13 cellular contexts compared by ENCODE assay signal in the genomic region with DNA sequence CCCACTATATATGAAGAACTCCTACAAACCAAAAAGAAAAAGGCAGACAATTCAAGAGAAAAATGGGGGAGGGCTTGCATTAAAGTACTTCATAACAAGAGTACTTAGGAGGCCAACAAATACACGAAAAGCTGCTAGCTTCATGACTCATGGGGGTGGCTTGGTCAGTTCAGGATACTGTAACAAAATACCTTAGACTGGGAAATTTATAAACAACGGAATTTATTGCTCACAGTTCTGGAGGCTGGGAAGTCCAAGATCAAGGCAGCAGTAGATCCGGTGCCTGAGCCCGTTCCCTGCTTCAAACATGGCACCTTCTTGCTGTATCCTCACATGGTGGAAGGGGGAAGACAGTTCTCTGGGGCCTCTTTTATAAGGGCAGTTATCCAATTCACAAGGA.
A peak's percentile ranks its signal among the peaks of the same experiment; 100 is the strongest.
DNase-seq lines count a peak whose midpoint lies in the region; ATAC-seq, FAIRE-seq and TF ChIP-seq lines count a peak whose summit lies in the region.
"Had no signal": no experiment of that assay in that cellular context is flagged by ENCODE, and none has a peak within 500 bp of the region (broad histone marks: within the 10 kb centered on the region; RNA-seq: fewer than 3 reads in every experiment).

No MANE protein-coding gene starts in this region.

- WGBS in HepG2 (ENCODE audit: low lambda C conversion rate) = 66% methylated on average over 3 of the region's 4 CpGs
- WGBS in right lobe of liver (ENCODE audit: insufficient coverage, low coverage, low lambda C conversion rate, missing lambda C conversion rate) = 92% methylated on average over 4 of the region's 4 CpGs

- H4K20me1 ChIP-seq in HepG2 (ENCODE audit: insufficient read depth, low read length) = no peaks in the 10 kb centered on the region

- H3K9me3 Mint-ChIP-seq in stimulated activated effector memory CD8-positive, alpha-beta T cell treated with anti-CD3 and anti-CD28 coated beads, Interleukin-12 subunit alpha, Interleukin-12 subunit beta, amount 100 ng/mL, for 72 hours = peaks cover 8% of the 10 kb centered on the region

- in situ Hi-C loops in HepG2 (cut with HindIII; ENCODE audit: extremely low pct_ligation_motif_present, low pct_unique_long_range_greater_than_20kb) = no loop called here

- no peak overlapping the region for H3K4me2 ChIP-seq in HepG2 (ENCODE audit: low read depth, low read length)

- no peak overlapping the region for H2AFZ ChIP-seq in HepG2 (ENCODE audit: low read length)

- POLR2A ChIA-PET in HepG2 (lab: Yijun Ruan, JAX) = interaction anchor here (5.1 kb wide), 1 partner anchor 12 kb away, joined by 33 read pairs; no protein-coding TSS in a partner anchor

- H3K27me3 ChIP-seq in HepG2 (ENCODE audit: control insufficient read depth in 1 of 2, insufficient read depth in 2 of 2, low read length in 2 of 2) (no peaks in the 10 kb centered on the region), right lobe of liver (no peaks in the 10 kb centered on the region), adipocyte (replicated peaks; ENCODE audit: control insufficient read depth, insufficient read depth, low read length) (no peaks in the 10 kb centered on the region)
- H3K27me3 ChIP-seq: neutrophil had no signal

- peaks cover 5% of the 10 kb centered on the region for H3K4me1 Mint-ChIP-seq in stimulated activated effector memory CD8-positive, alpha-beta T cell treated with anti-CD3 and anti-CD28 coated beads, Interleukin-12 subunit alpha, Interleukin-12 subunit beta, amount 100 ng/mL, for 72 hours

- peaks cover 33% of the 10 kb centered on the region for H3K4me1 ChIP-seq in HepG2 (ENCODE audit: insufficient read depth, low read length)
- peaks cover 0 to 17% (median 7%) of the 10 kb centered on the region in 4 donors for H3K4me1 ChIP-seq in right lobe of liver
- peaks cover 12% of the 10 kb centered on the region for H3K4me1 ChIP-seq in adipocyte (ENCODE audit: control insufficient read depth, insufficient read depth, low read length)

- peaks cover 13% of the 10 kb centered on the region for H3K36me3 Mint-ChIP-seq in stimulated activated effector memory CD8-positive, alpha-beta T cell treated with anti-CD3 and anti-CD28 coated beads, Interleukin-12 subunit alpha, Interleukin-12 subunit beta, amount 100 ng/mL, for 72 hours

- no peak for TF ChIP-seq RAD21 in HepG2 (CRISPR knock-in tag; IDR thresholded peaks at IDR 0.05)

- CTCF ChIA-PET in HepG2 (lab: Yijun Ruan, JAX; ENCODE audit: low intra/inter-chr PET ratio, low total read pairs) = no interaction called here

- DNase-seq in HepG2 (ENCODE audit: low spot score) (no peak), right lobe of liver (no peak), adipocyte (ENCODE audit: low read depth) (peak; percentile 70), fibroblast of the aortic adventitia (ENCODE audit: low read depth) (peak; percentile 89)
- no peak for DNase-seq in stimulated activated CD8-positive, alpha-beta memory T cell treated with anti-CD3 and anti-CD28 coated beads, Interleukin-4, amount 100 ng/mL, for 48 hours
- DNase-seq in activated CD4-positive, alpha-beta T cell treated with anti-CD3 and anti-CD28 coated beads, Interleukin-2, amount 50 U/mL, for 48 hours = no peak
- DNase-seq in stimulated activated effector memory CD8-positive, alpha-beta T cell treated with anti-CD3 and anti-CD28 coated beads, Interleukin-12 subunit alpha, Interleukin-12 subunit beta, amount 100 ng/mL, for 72 hours (ENCODE audit: low spot score in 2 of 2) = no peak
- DNase-seq: activated CD4-positive, alpha-beta T cell treated with anti-CD3 and anti-CD28 coated beads for 48 hours; DMS 273 treated with DMSO at 0.1 percent for 48 hours; mesendoderm; stimulated activated CD4-positive, alpha-beta T cell treated with anti-CD3 and anti-CD28 coated beads, Interleukin-15, amount 100 ng/mL, for 24 hours had no signal

- H3K36me3 ChIP-seq in HepG2 (replicated peaks in 1 of 2; ENCODE audit: control insufficient read depth in 1 of 2, insufficient read depth in 2 of 2, low read length in 2 of 2) (no peaks in the 10 kb centered on the region), right lobe of liver (peaks cover 0 to 8% (median 0%) of the 10 kb centered on the region in 4 donors), adipocyte (ENCODE audit: control insufficient read depth, insufficient read depth, low read length, severe bottlenecking) (no peaks in the 10 kb centered on the region)
- H3K36me3 ChIP-seq: neutrophil had no signal

- intact Hi-C loops in HepG2 (cut with micrococcal nuclease; ENCODE audit: unreplicated experiment) = no loop called here
- intact Hi-C loops in right lobe of liver (cut with DNase I) = loop anchor here in 1 of 2 donors (10.0 kb wide), 2 partner anchors 45 to 95 kb away; no protein-coding TSS in a partner anchor

- no peak overlapping the region for H3K27ac Mint-ChIP-seq in stimulated activated effector memory CD8-positive, alpha-beta T cell treated with anti-CD3 and anti-CD28 coated beads, Interleukin-12 subunit alpha, Interleukin-12 subunit beta, amount 100 ng/mL, for 72 hours

- H3K9me3 ChIP-seq in HepG2 (ENCODE audit: low read length) (peaks cover 15% of the 10 kb centered on the region), right lobe of liver (no peaks in the 10 kb centered on the region), adipocyte (ENCODE audit: control insufficient read depth, low read length) (peaks cover 47% of the 10 kb centered on the region)

- TF ChIP-seq EP300 in HepG2 (IDR thresholded peaks at IDR 0.05; ENCODE audit: low read depth in 2 of 2, low read length in 2 of 2) (no peak), HepG2 (CRISPR knock-in tag; IDR thresholded peaks at IDR 0.05; ENCODE audit: borderline replicate concordance) (no peak)

- no peak overlapping the region for H3K9ac ChIP-seq in HepG2 (ENCODE audit: insufficient read depth, low read depth, low read length)
- no peak overlapping the region for H3K9ac ChIP-seq in adipocyte (ENCODE audit: low read length)

- H3K79me2 ChIP-seq in HepG2 (ENCODE audit: insufficient read depth, low read length) = no peaks in the 10 kb centered on the region

- TF ChIP-seq CTCF in HepG2 (CRISPR knock-in tag; IDR thresholded peaks at IDR 0.05) = no peak
- TF ChIP-seq CTCF in right lobe of liver (IDR thresholded peaks at IDR 0.05) = no peak
- TF ChIP-seq CTCF in fibroblast of the aortic adventitia (IDR thresholded peaks at IDR 0.05; ENCODE audit: insufficient read depth, low read length) = no peak

- TF ChIP-seq POLR2A in HepG2 (IDR thresholded peaks at IDR 0.05; ENCODE audit: insufficient read depth in 1 of 2, low read depth in 2 of 2, low read length in 2 of 2) (no peak), right lobe of liver (IDR thresholded peaks at IDR 0.05) (no peak)

- no peak overlapping the region for H3K4me3 Mint-ChIP-seq in stimulated activated effector memory CD8-positive, alpha-beta T cell treated with anti-CD3 and anti-CD28 coated beads, Interleukin-12 subunit alpha, Interleukin-12 subunit beta, amount 100 ng/mL, for 72 hours

- BruUV-seq in HepG2 (replicated peaks; lab: Mats Ljungman, UMichigan) = no TSS peak

- no peak overlapping the region for H3K27ac ChIP-seq in HepG2 (ENCODE audit: extremely low read length, insufficient read depth, low read length)
- H3K27ac ChIP-seq in right lobe of liver = no peak overlapping the region
- H3K27ac ChIP-seq: neutrophil had no signal

- H3K4me3 ChIP-seq in HepG2 (replicated peaks in 1 of 3; ENCODE audit: insufficient read depth in 1 of 3, low read depth in 2 of 3, low read length in 3 of 3) = no peak overlapping the region
- H3K4me3 ChIP-seq in right lobe of liver = no peak overlapping the region
- no peak overlapping the region for H3K4me3 ChIP-seq in adipocyte (ENCODE audit: low read length)
- H3K4me3 ChIP-seq in fibroblast of the aortic adventitia (ENCODE audit: low read depth, low read length) = no peak overlapping the region

- no peak for FAIRE-seq in HepG2 (lab: Jason Lieb, UNC)

- ATAC-seq in HepG2 (no peak), right lobe of liver (no peak), GM21390 (IDR thresholded peaks at IDR 0.05; ENCODE audit: unreplicated experiment) (no peak)
- no peak for ATAC-seq in stimulated activated effector memory CD8-positive, alpha-beta T cell treated with anti-CD3 and anti-CD28 coated beads, Interleukin-12 subunit alpha, Interleukin-12 subunit beta, amount 100 ng/mL, for 72 hours

TF ChIP-seq in HepG2, 621 proteins besides CTCF, POLR2A, EP300 and RAD21:
- TF ChIP-seq ZNF564 (CRISPR knock-in tag; IDR thresholded peaks at IDR 0.05) = peak; percentile 93; the same call in 1 of the 2 replicates
- TF ChIP-seq ZSCAN22 (CRISPR knock-in tag; IDR thresholded peaks at IDR 0.05) = no peak
- TF ChIP-seq MZF1 (CRISPR knock-in tag; IDR thresholded peaks at IDR 0.05; ENCODE audit: borderline replicate concordance) = no peak
- TF ChIP-seq, protein P1, sequence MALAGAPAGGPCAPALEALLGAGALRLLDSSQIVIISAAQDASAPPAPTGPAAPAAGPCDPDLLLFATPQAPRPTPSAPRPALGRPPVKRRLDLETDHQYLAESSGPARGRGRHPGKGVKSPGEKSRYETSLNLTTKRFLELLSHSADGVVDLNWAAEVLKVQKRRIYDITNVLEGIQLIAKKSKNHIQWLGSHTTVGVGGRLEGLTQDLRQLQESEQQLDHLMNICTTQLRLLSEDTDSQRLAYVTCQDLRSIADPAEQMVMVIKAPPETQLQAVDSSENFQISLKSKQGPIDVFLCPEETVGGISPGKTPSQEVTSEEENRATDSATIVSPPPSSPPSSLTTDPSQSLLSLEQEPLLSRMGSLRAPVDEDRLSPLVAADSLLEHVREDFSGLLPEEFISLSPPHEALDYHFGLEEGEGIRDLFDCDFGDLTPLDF (CRISPR knock-in tag; IDR thresholded peaks at IDR 0.05) = no peak

Comparison
In these comparisons a context has a peak if more than half of its experiments do, and no peak if none do; other contexts are left out.
1. DNase-seq: peak in adipocyte (single experiment) and fibroblast of the aortic adventitia (single experiment); none in HepG2 (single experiment), right lobe of liver (0 of 3), stimulated activated CD8-positive, alpha-beta memory T cell treated with anti-CD3 and anti-CD28 coated beads, Interleukin-4, amount 100 ng/mL, for 48 hours (single experiment), activated CD4-positive, alpha-beta T cell treated with anti-CD3 and anti-CD28 coated beads, Interleukin-2, amount 50 U/mL, for 48 hours (0 of 2) and stimulated activated effector memory CD8-positive, alpha-beta T cell treated with anti-CD3 and anti-CD28 coated beads, Interleukin-12 subunit alpha, Interleukin-12 subunit beta, amount 100 ng/mL, for 72 hours (0 of 2).